In genomic region chr2:143522699-143523098, GRCh38 we compare ENCODE assay signal across 26 cellular contexts.
"Had no signal": no experiment of that assay in that cellular context is flagged by ENCODE, and none has a peak within 500 bp of the region (broad histone marks: within the 10 kb centered on the region; RNA-seq: fewer than 3 reads in every experiment).

No MANE protein-coding gene starts in this region.

- H3K4me3 Mint-ChIP-seq: stimulated activated naive B cell treated with anti-CD40 and anti-IgM and Interleukin-4, amounts not matched to agents 10 μg/mL and 1 μg/mL and 100 μg/mL, for 72 hours had no signal

- H3K27ac ChIP-seq: esophagus muscularis mucosa, suprapubic skin, upper lobe of right lung, VCaP had no signal

- H3K27ac Mint-ChIP-seq: progenitor cell of endocrine pancreas; stimulated activated naive B cell treated with anti-CD40 and anti-IgM and Interleukin-4, amounts not matched to agents 10 μg/mL and 1 μg/mL and 100 μg/mL, for 72 hours had no signal

- H3K9me3 ChIP-seq: esophagus muscularis mucosa, left lung, ovary, stomach, suprapubic skin, tibial artery, upper lobe of right lung had no signal

- H3K9me3 Mint-ChIP-seq: stimulated activated naive B cell treated with anti-CD40 and anti-IgM and Interleukin-4, amounts not matched to agents 10 μg/mL and 1 μg/mL and 100 μg/mL, for 72 hours had no signal

- DNase-seq: activated CD4-positive, alpha-beta T cell treated with anti-CD3 and anti-CD28 coated beads for 4 hours; activated CD4-positive, alpha-beta T cell treated with anti-CD3 and anti-CD28 coated beads, Interleukin-2, amount 50 U/mL, for 4 hours; activated CD8-positive, alpha-beta memory T cell treated with anti-CD3 and anti-CD28 coated beads for 24 hours; activated effector memory CD4-positive, alpha-beta T cell treated with anti-CD3 and anti-CD28 coated beads, Interleukin-2, amount 50 U/mL, for 16 hours; activated naive CD4-positive, alpha-beta T cell treated with anti-CD3 and anti-CD28 coated beads, Interleukin-2, amount 50 U/mL, for 16 hours; anterior cingulate cortex; dermis blood vessel endothelial cell; effector CD4-positive, alpha-beta T cell; foreskin melanocyte; left lung; ovary; small intestine; stimulated activated CD4-positive, alpha-beta T cell treated with anti-CD3 and anti-CD28 coated beads, Interleukin-1b, Interleukin-23, amount 100 ng/mL, for 48 hours; stimulated activated CD4-positive, alpha-beta T cell treated with anti-CD3 and anti-CD28 coated beads, Interleukin-4, amount 100 ng/mL, for 4 hours; stimulated activated CD8-positive, alpha-beta memory T cell treated with anti-CD3 and anti-CD28 coated beads, Interleukin-4, amount 100 ng/mL, for 48 hours; stimulated activated naive B cell treated with anti-CD40 and anti-IgM and Interleukin-4, amounts not matched to agents 10 μg/mL and 1 μg/mL and 100 μg/mL, for 72 hours; stomach; T-helper 9 cell; tibial artery; upper lobe of right lung had no signal

- H3K27me3 Mint-ChIP-seq: progenitor cell of endocrine pancreas; stimulated activated naive B cell treated with anti-CD40 and anti-IgM and Interleukin-4, amounts not matched to agents 10 μg/mL and 1 μg/mL and 100 μg/mL, for 72 hours had no signal

- H3K4me1 ChIP-seq: upper lobe of right lung had no signal

- H3K4me3 ChIP-seq: esophagus muscularis mucosa, left lung, lung, ovary, stomach, suprapubic skin, tibial artery, upper lobe of right lung had no signal

- H3K27me3 ChIP-seq: esophagus muscularis mucosa, left lung, ovary, stomach, suprapubic skin, tibial artery, upper lobe of right lung had no signal

- H3K36me3 ChIP-seq: esophagus muscularis mucosa, ovary, stomach, suprapubic skin, tibial artery, upper lobe of right lung had no signal

- ATAC-seq: left lung; sciatic nerve; stimulated activated naive B cell treated with anti-CD40 and anti-IgM and Interleukin-4, amounts not matched to agents 10 μg/mL and 1 μg/mL and 100 μg/mL, for 72 hours; upper lobe of right lung had no signal
